Comparison of ENCODE assay signal across 8 cellular contexts in the genomic region with DNA sequence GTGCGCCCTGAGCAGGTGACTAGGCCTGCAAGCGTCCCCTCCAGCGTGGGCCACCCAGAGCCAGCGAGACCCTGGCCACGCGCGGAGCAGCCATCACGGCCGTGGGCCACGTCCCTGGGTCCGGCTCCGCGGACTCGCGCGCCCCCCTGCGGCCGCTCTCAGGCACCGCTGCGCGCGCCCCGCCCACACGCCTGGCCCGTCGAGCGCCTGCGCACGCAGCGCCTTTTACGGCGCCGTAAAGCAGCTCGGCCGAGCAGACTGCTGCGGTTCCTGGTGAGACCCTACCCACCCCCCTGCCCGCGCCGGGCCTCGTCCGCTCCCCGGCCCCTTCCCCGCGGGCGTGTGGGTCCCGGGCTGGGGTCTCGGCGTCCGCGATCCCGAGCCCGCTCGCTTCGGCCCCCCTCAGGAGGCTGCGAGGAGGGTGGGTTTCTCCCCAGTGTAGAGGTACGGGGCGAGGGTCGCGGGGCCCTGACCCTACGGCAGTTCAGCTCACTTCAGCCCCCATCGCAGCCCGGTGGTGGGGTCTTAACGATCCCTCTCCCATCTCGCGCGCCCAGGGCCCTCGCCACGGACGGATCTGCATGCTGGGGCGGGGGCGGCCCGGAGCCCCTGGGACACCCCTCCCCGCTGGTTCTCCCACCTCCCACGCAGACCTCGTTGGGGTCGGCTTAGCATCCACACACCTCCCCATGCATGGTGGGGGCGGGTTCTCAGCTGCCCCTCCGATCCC.
A peak's percentile ranks its signal among the peaks of the same experiment; 100 is the strongest.
DNase-seq lines count a peak whose midpoint lies in the region; ATAC-seq and TF ChIP-seq lines count a peak whose summit lies in the region.

A gene (plus strand): TSS at position 228 of the 730 bp plus-strand sequence. CDS start 1,421 bp downstream, outside the sequence.

- peak; percentile 98 for TF ChIP-seq CTCF in GM12875 (IDR thresholded peaks at IDR 0.05; ENCODE audit: borderline replicate concordance, insufficient read depth, low read depth, low read length)

- peak within 1 kb of the TSS; percentile 99 for H3K4me3 ChIP-seq in GM12875 (ENCODE audit: low read depth, low read length)

- ATAC-seq in HG03097 (IDR thresholded peaks at IDR 0.05; ENCODE audit: low FRiP score, unreplicated experiment) (peak; percentile 48), GM21619 (IDR thresholded peaks at IDR 0.05; ENCODE audit: unreplicated experiment) (no peak)

- DNase-seq in NCI-H446 treated with DMSO at 0.1 percent for 48 hours (lab: John Stamatoyannopoulos, UW) (peak; percentile 60), kidney tubule cell (ENCODE audit: low spot score) (peak; percentile 84)
- peak; percentile 90 for DNase-seq in activated CD4-positive, alpha-beta T cell treated with anti-CD3 and anti-CD28 coated beads for 48 hours
- DNase-seq in stimulated activated CD4-positive, alpha-beta T cell treated with anti-CD3 and anti-CD28 coated beads, Interleukin-15, amount 100 ng/mL, for 48 hours (ENCODE audit: low read depth in 2 of 2) = peak; percentile 68 to 84

- peak within 1 kb of the TSS; percentile 77 for H3K27ac ChIP-seq in cingulate gyrus (ENCODE audit: low read depth, low read length)
